23 cellular contexts compared by ENCODE assay signal in genomic region chr2:119245076-119245840, GRCh38. TPM values are rescaled to one million over a fixed set of nuclear protein-coding genes. Genes with fewer than 3 reads are reported as not detected.
DNase-seq lines count a peak whose midpoint lies in the region; ATAC-seq, FAIRE-seq and TF ChIP-seq lines count a peak whose summit lies in the region.
"Had no signal": no experiment of that assay in that cellular context is flagged by ENCODE, and none has a peak within 500 bp of the region (broad histone marks: within the 10 kb centered on the region; RNA-seq: fewer than 3 reads in every experiment).

No MANE protein-coding gene starts in this region.

- H3K4me1 ChIP-seq in HepG2 (ENCODE audit: insufficient read depth, low read length): peaks cover 17% of the 10 kb centered on the region
- H3K4me1 ChIP-seq in right lobe of liver: peaks cover 0 to 27% (median 3%) of the 10 kb centered on the region in 4 donors
- H3K4me1 ChIP-seq in lower lobe of right lung: peaks cover 6% of the 10 kb centered on the region

- TF ChIP-seq CTCF in HepG2 (CRISPR knock-in tag; IDR thresholded peaks at IDR 0.05): no peak
- TF ChIP-seq CTCF in right lobe of liver (IDR thresholded peaks at IDR 0.05): no peak
- no peak for TF ChIP-seq CTCF in lower lobe of right lung (IDR thresholded peaks at IDR 0.05)

- H3K27ac ChIP-seq in HepG2 (ENCODE audit: extremely low read length, insufficient read depth, low read length): no peak overlapping the region
- no peak overlapping the region for H3K27ac ChIP-seq in right lobe of liver
- no peak overlapping the region for H3K27ac ChIP-seq in lower lobe of right lung
- H3K27ac ChIP-seq: C4-2B, SJSA1 had no signal

- H3K36me3 ChIP-seq in HepG2 (replicated peaks in 1 of 2; ENCODE audit: control insufficient read depth in 1 of 2, insufficient read depth in 2 of 2, low read length in 2 of 2) (peaks cover 5 to 18% of the 10 kb centered on the region in 2 experiments; a peak in 4 of 5 replicates), right lobe of liver (peaks cover 0 to 46% (median 20%) of the 10 kb centered on the region in 4 donors), lower lobe of right lung (no peaks in the 10 kb centered on the region)

- TF ChIP-seq POLR2A in HepG2 (IDR thresholded peaks at IDR 0.05; ENCODE audit: insufficient read depth in 1 of 2, low read depth in 2 of 2, low read length in 2 of 2) (no peak), right lobe of liver (IDR thresholded peaks at IDR 0.05) (no peak)

- CTCF ChIA-PET in HepG2 (lab: Yijun Ruan, JAX; ENCODE audit: low intra/inter-chr PET ratio, low total read pairs): no interaction called here

- H2AFZ ChIP-seq in HepG2 (ENCODE audit: low read length): no peak overlapping the region

- TF ChIP-seq RAD21 in HepG2 (CRISPR knock-in tag; IDR thresholded peaks at IDR 0.05): no peak

- H3K9ac ChIP-seq in HepG2 (ENCODE audit: insufficient read depth, low read depth, low read length): no peak overlapping the region

- H3K4me3 ChIP-seq in HepG2 (replicated peaks in 1 of 3; ENCODE audit: insufficient read depth in 1 of 3, low read depth in 2 of 3, low read length in 3 of 3) (no peak overlapping the region), right lobe of liver (no peak overlapping the region), lower lobe of right lung (no peak overlapping the region)
- H3K4me3 ChIP-seq: SJSA1 had no signal

- H4K20me1 ChIP-seq in HepG2 (ENCODE audit: insufficient read depth, low read length): no peaks in the 10 kb centered on the region

- in situ Hi-C loops in HepG2 (cut with HindIII; ENCODE audit: extremely low pct_ligation_motif_present, low pct_unique_long_range_greater_than_20kb): no loop called here

- H3K9me3 ChIP-seq in HepG2 (ENCODE audit: low read length) (no peaks in the 10 kb centered on the region), right lobe of liver (no peaks in the 10 kb centered on the region), lower lobe of right lung (no peaks in the 10 kb centered on the region)

- 91% methylated on average over 12 of the region's 17 CpGs for WGBS in HepG2 (ENCODE audit: low lambda C conversion rate)
- 67% methylated on average over 3 of the region's 17 CpGs for WGBS in right lobe of liver (ENCODE audit: insufficient coverage, low coverage, low lambda C conversion rate, missing lambda C conversion rate)

- no peaks in the 10 kb centered on the region for H3K79me2 ChIP-seq in HepG2 (ENCODE audit: insufficient read depth, low read length)

- ATAC-seq in HepG2 (no peak), right lobe of liver (no peak), lower lobe of right lung (no peak)

- DNase-seq in HepG2 (ENCODE audit: low spot score): no peak
- DNase-seq in right lobe of liver: no peak
- DNase-seq in dermis blood vessel endothelial cell: peak; percentile 28
- DNase-seq in lower lobe of right lung: peak; percentile 23
- no peak for DNase-seq in cerebellum (ENCODE audit: low spot score)
- DNase-seq in stimulated activated CD4-positive, alpha-beta T cell treated with anti-CD3 and anti-CD28 coated beads, Interleukin-2, amount 100 ng/mL, for 24 hours: no peak
- DNase-seq in AG08396 (ENCODE audit: low spot score): no peak
- DNase-seq: CD8-positive, alpha-beta memory T cell; DMS 273 treated with DMSO at 0.1 percent for 48 hours; DND-41; H9; KBM-7; MV-4-11; NCI-H1105; NCI-H1694 treated with DMSO at 0.1 percent for 48 hours; NCI-H2081; NCI-H526 treated with DMSO at 0.1 percent for 48 hours; Right ventricle myocardium superior; RPMI8226 had no signal

- H3K27me3 ChIP-seq in HepG2 (ENCODE audit: control insufficient read depth in 1 of 2, insufficient read depth in 2 of 2, low read length in 2 of 2) (no peaks in the 10 kb centered on the region), right lobe of liver (no peaks in the 10 kb centered on the region), lower lobe of right lung (ENCODE audit: low read depth) (no peaks in the 10 kb centered on the region)
- H3K27me3 ChIP-seq: SJSA1 had no signal

- H3K4me2 ChIP-seq in HepG2 (ENCODE audit: low read depth, low read length): no peak overlapping the region

- intact Hi-C loops in HepG2 (cut with micrococcal nuclease; ENCODE audit: unreplicated experiment) (no loop called here), right lobe of liver (cut with DNase I) (no loop called here), lower lobe of right lung (cut with DNase I) (no loop called here)

- POLR2A ChIA-PET in HepG2 (lab: Yijun Ruan, JAX): no interaction called here

- BruUV-seq in HepG2 (replicated peaks; lab: Mats Ljungman, UMichigan): no TSS peak

- TF ChIP-seq EP300 in HepG2 (IDR thresholded peaks at IDR 0.05; ENCODE audit: low read depth in 2 of 2, low read length in 2 of 2): no peak
- no peak for TF ChIP-seq EP300 in HepG2 (CRISPR knock-in tag; IDR thresholded peaks at IDR 0.05; ENCODE audit: borderline replicate concordance)

- no peak for FAIRE-seq in HepG2 (lab: Jason Lieb, UNC)
- FAIRE-seq: GM12892, HTR-8/SVneo had no signal

TF ChIP-seq in HepG2, 621 proteins besides CTCF, POLR2A, EP300 and RAD21:
- TF ChIP-seq CCAR2 (optimal IDR thresholded peaks at IDR 0.05; ENCODE audit: low read depth, low read length) (no peak), GABPA (IDR thresholded peaks at IDR 0.05; ENCODE audit: low read depth, low read length) (peak; percentile 5; the same call in 1 of the 2 replicates), GABPA (CRISPR knock-in tag; IDR thresholded peaks at IDR 0.05; ENCODE audit: low read depth) (no peak)
TF ChIP-seq in HepG2: peak in this region for 1.

RNA-seq across cellular contexts. Expression of gene STEAP3, which starts 21.6 kb away (rescaled TPM):
- total RNA-seq in HepG2 (2016; rRNA removed; fragmentation: Illumina TruSeq; extraction: Trizol): 12.8 and 21.1 TPM in 2 replicates
- 1.9 and 2.5 TPM in 2 replicates for total RNA-seq in HepG2 (2016; cell fraction: cytosol; rRNA removed; fragmentation: Illumina TruSeq; extraction: Trizol; ENCODE audit: low read depth)
- total RNA-seq in HepG2 (2016; cell fraction: insoluble cytoplasmic fraction; rRNA removed; fragmentation: Illumina TruSeq; extraction: Trizol): 12.1 and 21.6 TPM in 2 replicates
- 8.0 and 8.1 TPM in 2 replicates for total RNA-seq in HepG2 (2016; cell fraction: membrane; rRNA removed; fragmentation: Illumina TruSeq; extraction: Trizol)
- 23.7 and 29.0 TPM in 2 replicates for total RNA-seq in HepG2 (2016; cell fraction: nucleus; rRNA removed; fragmentation: Illumina TruSeq; extraction: Trizol)
- polyA plus RNA-seq in HepG2 (2011; rRNA removed): 7.3 and 10.2 TPM in 2 replicates
- polyA plus RNA-seq in HepG2 (2011; cell fraction: cytosol; rRNA removed): 4.5 and 5.9 TPM in 2 replicates
- polyA plus RNA-seq in HepG2 (2011; cell fraction: nucleus; rRNA removed): 20.0 and 20.1 TPM in 2 replicates
- polyA plus RNA-seq in HepG2 (2012): 7.0 and 9.7 TPM in 2 replicates
- 2.3 TPM in 2 replicates for polyA plus RNA-seq in HepG2 (2016; cell fraction: cytosol; fragmentation: Illumina TruSeq; extraction: Trizol; ENCODE audit: low read depth)
- polyA plus RNA-seq in HepG2 (2016; cell fraction: insoluble cytoplasmic fraction; fragmentation: Illumina TruSeq; extraction: Trizol; ENCODE audit: low read depth): 11.0 and 14.2 TPM in 2 replicates
- polyA plus RNA-seq in HepG2 (2016; cell fraction: membrane; fragmentation: Illumina TruSeq; extraction: Trizol; ENCODE audit: low read depth): 4.7 and 6.6 TPM in 2 replicates
- 46.6 and 48.2 TPM in 2 replicates for polyA plus RNA-seq in HepG2 (2016; cell fraction: nucleus; fragmentation: Illumina TruSeq; extraction: Trizol; ENCODE audit: insufficient read depth, low read depth)
- polyA minus RNA-seq in HepG2 (2011; rRNA and poly(A)+ RNA removed; ENCODE audit: low replicate concordance): 14.5 and 38.6 TPM in 2 replicates
- polyA minus RNA-seq in HepG2 (2011; cell fraction: cytosol; rRNA and poly(A)+ RNA removed): 10.7 and 11.0 TPM in 2 replicates
- 5.8 and 7.5 TPM in 2 replicates for polyA minus RNA-seq in HepG2 (2011; cell fraction: nucleus; rRNA and poly(A)+ RNA removed)
- 100 to 1,000 TPM; 118 to 165 (median 131) TPM for total RNA-seq in right lobe of liver
- 3.9 and 7.9 TPM in 2 replicates for total RNA-seq in dermis blood vessel endothelial cell
- 18.3 TPM for total RNA-seq in lower lobe of right lung
- total RNA-seq in cerebellum: 1.4 TPM

Comparison
In these comparisons a context has a peak if more than half of its experiments do, and no peak if none do; other contexts are left out.
1. DNase-seq: peak in dermis blood vessel endothelial cell (single experiment) and lower lobe of right lung (single experiment); none in HepG2 (single experiment), right lobe of liver (0 of 3), cerebellum (single experiment), stimulated activated CD4-positive, alpha-beta T cell treated with anti-CD3 and anti-CD28 coated beads, Interleukin-2, amount 100 ng/mL, for 24 hours (0 of 2) and AG08396 (single experiment).